In genomic region chr7:77824636-77825035, GRCh38 we compare ENCODE assay signal across 27 cellular contexts.
"Had no signal": no experiment of that assay in that cellular context is flagged by ENCODE, and none has a peak within 500 bp of the region (broad histone marks: within the 10 kb centered on the region; RNA-seq: fewer than 3 reads in every experiment).

No MANE protein-coding gene starts in this region.

- H3K36me3 ChIP-seq: colonic mucosa, neutrophil, ovary, prostate gland, right atrium auricular region had no signal

- H3K27ac ChIP-seq: colonic mucosa, esophagus muscularis mucosa, hepatocyte, neutrophil, ovary, prostate gland, right atrium auricular region, stomach, suprapubic skin, VCaP had no signal

- H2AFZ ChIP-seq: hepatocyte had no signal

- H3K4me1 Mint-ChIP-seq: nephron had no signal

- H3K27me3 Mint-ChIP-seq: activated naive CD8-positive, alpha-beta T cell treated with anti-CD3 and anti-CD28 coated beads, Interleukin-2, amount 10 ng/mL, durations not matched to agents 7 days and 5 days had no signal

- H3K27ac Mint-ChIP-seq: activated naive CD8-positive, alpha-beta T cell treated with anti-CD3 and anti-CD28 coated beads, Interleukin-2, amount 10 ng/mL, durations not matched to agents 7 days and 5 days; nephron had no signal

- H3K4me3 Mint-ChIP-seq: activated naive CD8-positive, alpha-beta T cell treated with anti-CD3 and anti-CD28 coated beads, Interleukin-2, amount 10 ng/mL, durations not matched to agents 7 days and 5 days; nephron had no signal

- H3K4me3 ChIP-seq: colonic mucosa, esophagus muscularis mucosa, hepatocyte, ovary, prostate gland, right atrium auricular region, stomach, suprapubic skin, tibial nerve had no signal

- H3K4me2 ChIP-seq: hepatocyte had no signal

- H3K9me3 ChIP-seq: colonic mucosa, prostate gland had no signal

- ATAC-seq: left ventricle myocardium superior had no signal

- DNase-seq: activated CD4-positive, alpha-beta T cell treated with anti-CD3 and anti-CD28 coated beads, Interleukin-2, amount 50 U/mL, for 1 hour; activated CD4-positive, CD25-positive, alpha-beta regulatory T cell treated with anti-CD3 and anti-CD28 coated beads, Interleukin-2, amount 50 U/mL, for 72 hours; activated naive CD4-positive, alpha-beta T cell; activated naive CD8-positive, alpha-beta T cell treated with anti-CD3 and anti-CD28 coated beads, Interleukin-2, amount 10 ng/mL, durations not matched to agents 7 days and 5 days; activated T-cell treated with anti-CD3 and anti-CD28 coated beads, Interleukin-2, amount 50 U/mL, for 1 hour; amniotic stem cell; colonic mucosa; glutamatergic neuron; kidney glomerular epithelial cell; left ventricle myocardium superior; mammary epithelial cell; midbrain; ovary; stimulated activated CD4-positive, alpha-beta T cell treated with anti-CD3 and anti-CD28 coated beads, Interleukin-12 subunit alpha, Interleukin-12 subunit beta, amount 100 ng/mL, for 4 hours; stimulated activated CD4-positive, alpha-beta T cell treated with anti-CD3 and anti-CD28 coated beads, Interleukin-4, amount 100 ng/mL, for 4 hours; stomach had no signal

- H3K27me3 ChIP-seq: colonic mucosa, esophagus muscularis mucosa, hepatocyte, neutrophil, ovary, right atrium auricular region, stomach, suprapubic skin, tibial nerve had no signal

- FAIRE-seq: bronchial epithelial cell, frontal cortex had no signal

- H3K4me1 ChIP-seq: colonic mucosa, esophagus muscularis mucosa, prostate gland, right atrium auricular region, stomach, suprapubic skin, tibial nerve had no signal
